Comparison of ENCODE assay signal across 27 cellular contexts in the genomic region with DNA sequence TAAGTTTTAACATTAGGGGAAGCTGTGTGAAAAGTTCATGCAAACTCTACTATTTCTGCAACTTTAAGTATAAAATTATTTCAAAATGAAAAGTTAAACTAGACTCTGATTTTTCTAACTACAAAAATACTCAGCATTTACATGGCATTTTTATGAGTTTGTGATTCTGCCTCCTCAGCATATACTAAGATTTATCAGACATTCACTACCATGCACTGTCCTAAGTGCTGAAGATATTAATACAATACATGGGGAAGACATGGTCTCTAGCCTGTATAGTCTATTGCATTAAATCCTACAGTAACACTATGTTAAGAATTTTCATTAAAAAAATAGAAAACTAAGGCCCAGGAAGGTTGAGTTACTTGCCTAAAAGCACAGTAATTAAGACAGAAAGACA.
DNase-seq lines count a peak whose midpoint lies in the region; ATAC-seq, FAIRE-seq and TF ChIP-seq lines count a peak whose summit lies in the region.
"Had no signal": no experiment of that assay in that cellular context is flagged by ENCODE, and none has a peak within 500 bp of the region (broad histone marks: within the 10 kb centered on the region; RNA-seq: fewer than 3 reads in every experiment).

No MANE protein-coding gene starts in this region.

- CTCF ChIA-PET in HepG2 (lab: Yijun Ruan, JAX; ENCODE audit: low intra/inter-chr PET ratio, low total read pairs), result no interaction called here

- no peak for FAIRE-seq in HepG2 (lab: Jason Lieb, UNC)
- FAIRE-seq: A204.1, D721Med, GM12878, GM19239, H1 had no signal

- no peak overlapping the region for H2AFZ ChIP-seq in HepG2 (ENCODE audit: low read length)
- H2AFZ ChIP-seq: GM23248 had no signal

- TF ChIP-seq POLR2A in HepG2 (IDR thresholded peaks at IDR 0.05; ENCODE audit: insufficient read depth in 1 of 2, low read depth in 2 of 2, low read length in 2 of 2), result no peak
- no peak for TF ChIP-seq POLR2A in right lobe of liver (IDR thresholded peaks at IDR 0.05)

- H3K4me1 ChIP-seq in HepG2 (ENCODE audit: insufficient read depth, low read length), result no peaks in the 10 kb centered on the region
- H3K4me1 ChIP-seq in right lobe of liver, result peaks cover 0 to 5% (median 0%) of the 10 kb centered on the region in 4 donors
- peaks cover 0 to 9% (median 4%) of the 10 kb centered on the region in 4 donors for H3K4me1 ChIP-seq in liver (ENCODE audit: control insufficient read depth in 4 of 4, insufficient read depth in 4 of 4, low read length in 3 of 4)
- H3K4me1 ChIP-seq: BE2C had no signal

- ATAC-seq in HepG2 (no peak), right lobe of liver (no peak), GM18502 (IDR thresholded peaks at IDR 0.05; ENCODE audit: poor library complexity, unreplicated experiment) (no peak)
- ATAC-seq: GM12878, HCT116 had no signal

- BruUV-seq in HepG2 (replicated peaks; lab: Mats Ljungman, UMichigan), result no TSS peak

- no peak overlapping the region for H3K9ac ChIP-seq in HepG2 (ENCODE audit: insufficient read depth, low read depth, low read length)
- no peak overlapping the region for H3K9ac ChIP-seq in liver (ENCODE audit: low read depth in 1 of 2, low read length in 2 of 2)
- H3K9ac ChIP-seq: BLaER1 treated with 17β-estradiol and CSF1 and Interleukin-3, amounts not matched to agents 10 nM and 100 nM; GM23248 had no signal

- H3K36me3 ChIP-seq in HepG2 (replicated peaks in 1 of 2; ENCODE audit: control insufficient read depth in 1 of 2, insufficient read depth in 2 of 2, low read length in 2 of 2) (no peaks in the 10 kb centered on the region; a peak in 2 of 5 replicates), right lobe of liver (no peaks in the 10 kb centered on the region), liver (ENCODE audit: control insufficient read depth in 4 of 4, insufficient read depth in 3 of 4, low read depth in 1 of 4, low read length in 3 of 4) (peaks cover 0 to 1% (median 0%) of the 10 kb centered on the region in 4 donors)
- H3K36me3 ChIP-seq: BE2C had no signal

- no peak for TF ChIP-seq CTCF in HepG2 (CRISPR knock-in tag; IDR thresholded peaks at IDR 0.05)
- no peak for TF ChIP-seq CTCF in right lobe of liver (IDR thresholded peaks at IDR 0.05)
- no peak for TF ChIP-seq CTCF in liver (IDR thresholded peaks at IDR 0.05; ENCODE audit: low read depth, low read length, missing input control)
- no peak for TF ChIP-seq CTCF in GM13976 (IDR thresholded peaks at IDR 0.05; ENCODE audit: borderline replicate concordance, control extremely low read depth, extremely low read depth, insufficient read depth, missing control alignments)

- H3K27ac ChIP-seq in HepG2 (ENCODE audit: extremely low read length, insufficient read depth, low read length), result no peak overlapping the region
- H3K27ac ChIP-seq in right lobe of liver, result no peak overlapping the region
- no peak overlapping the region for H3K27ac ChIP-seq in liver (ENCODE audit: low read depth in 1 of 2, low read length in 2 of 2)
- H3K27ac ChIP-seq: 22Rv1; BLaER1 treated with 17β-estradiol and CSF1 and Interleukin-3, amounts not matched to agents 10 nM and 100 nM; GM23248 had no signal

- H3K27me3 ChIP-seq in HepG2 (ENCODE audit: control insufficient read depth in 1 of 2, insufficient read depth in 2 of 2, low read length in 2 of 2) (no peaks in the 10 kb centered on the region), right lobe of liver (no peaks in the 10 kb centered on the region), liver (ENCODE audit: control insufficient read depth in 4 of 4, insufficient read depth in 4 of 4, low read length in 3 of 4) (no peaks in the 10 kb centered on the region)
- H3K27me3 ChIP-seq: BE2C; BLaER1 treated with 17β-estradiol and CSF1 and Interleukin-3, amounts not matched to agents 10 nM and 100 nM had no signal

- no peak for TF ChIP-seq RAD21 in HepG2 (CRISPR knock-in tag; IDR thresholded peaks at IDR 0.05)
- TF ChIP-seq RAD21 in Ishikawa (IDR thresholded peaks at IDR 0.05; ENCODE audit: low read depth), result no peak
- no peak for TF ChIP-seq RAD21 in liver (IDR thresholded peaks at IDR 0.05)

- H3K4me3 ChIP-seq in HepG2 (replicated peaks in 1 of 3; ENCODE audit: insufficient read depth in 1 of 3, low read depth in 2 of 3, low read length in 3 of 3), result no peak overlapping the region
- H3K4me3 ChIP-seq in right lobe of liver, result no peak overlapping the region
- no peak overlapping the region for H3K4me3 ChIP-seq in liver (ENCODE audit: low read depth in 1 of 3, low read length in 3 of 3)
- H3K4me3 ChIP-seq: BLaER1 treated with 17β-estradiol and CSF1 and Interleukin-3, amounts not matched to agents 10 nM and 100 nM; GM12878; GM23248 had no signal

- DNase-seq in HepG2 (ENCODE audit: low spot score), result no peak
- DNase-seq in right lobe of liver, result no peak
- no peak for DNase-seq in GM13976 (ENCODE audit: low spot score)
- no peak for DNase-seq in NCI-H82 (lab: John Stamatoyannopoulos, UW)
- DNase-seq: ACHN; AML-193; BE2C; CD4-positive, alpha-beta T cell; CD8-positive, alpha-beta memory T cell; DMS 273 treated with DMSO at 0.1 percent for 48 hours; DMS79; EL; GDM1; GM23248; H9; HFFc6 had no signal

- H3K4me2 ChIP-seq in HepG2 (ENCODE audit: low read depth, low read length), result no peak overlapping the region
- H3K4me2 ChIP-seq: BLaER1 treated with 17β-estradiol and CSF1 and Interleukin-3, amounts not matched to agents 10 nM and 100 nM had no signal

- H3K9me3 ChIP-seq in HepG2 (ENCODE audit: low read length) (no peaks in the 10 kb centered on the region), right lobe of liver (no peaks in the 10 kb centered on the region), liver (ENCODE audit: control insufficient read depth in 4 of 4, low read length in 3 of 4) (no peaks in the 10 kb centered on the region)
- H3K9me3 ChIP-seq: BE2C had no signal

- in situ Hi-C loops in HepG2 (cut with HindIII; ENCODE audit: extremely low pct_ligation_motif_present, low pct_unique_long_range_greater_than_20kb), result no loop called here
- in situ Hi-C loops in GM13976 (cut with MboI; ENCODE audit: low sequenced_read_pairs, unreplicated experiment), result no loop called here

- H4K20me1 ChIP-seq in HepG2 (ENCODE audit: insufficient read depth, low read length), result no peaks in the 10 kb centered on the region; the same call in 1 of the 2 replicates

- H3K79me2 ChIP-seq in HepG2 (ENCODE audit: insufficient read depth, low read length), result peaks cover 11% of the 10 kb centered on the region

- TF ChIP-seq EP300 in HepG2 (IDR thresholded peaks at IDR 0.05; ENCODE audit: low read depth in 2 of 2, low read length in 2 of 2) (no peak), HepG2 (CRISPR knock-in tag; IDR thresholded peaks at IDR 0.05; ENCODE audit: borderline replicate concordance) (no peak), Ishikawa (IDR thresholded peaks at IDR 0.05; ENCODE audit: borderline replicate concordance) (no peak)

- intact Hi-C loops in HepG2 (cut with micrococcal nuclease; ENCODE audit: unreplicated experiment) (no loop called here), right lobe of liver (cut with DNase I) (no loop called here)

- POLR2A ChIA-PET in HepG2 (lab: Yijun Ruan, JAX), result no interaction called here

TF ChIP-seq in HepG2, 621 proteins besides CTCF, POLR2A, EP300 and RAD21:
- TF ChIP-seq, protein P1, sequence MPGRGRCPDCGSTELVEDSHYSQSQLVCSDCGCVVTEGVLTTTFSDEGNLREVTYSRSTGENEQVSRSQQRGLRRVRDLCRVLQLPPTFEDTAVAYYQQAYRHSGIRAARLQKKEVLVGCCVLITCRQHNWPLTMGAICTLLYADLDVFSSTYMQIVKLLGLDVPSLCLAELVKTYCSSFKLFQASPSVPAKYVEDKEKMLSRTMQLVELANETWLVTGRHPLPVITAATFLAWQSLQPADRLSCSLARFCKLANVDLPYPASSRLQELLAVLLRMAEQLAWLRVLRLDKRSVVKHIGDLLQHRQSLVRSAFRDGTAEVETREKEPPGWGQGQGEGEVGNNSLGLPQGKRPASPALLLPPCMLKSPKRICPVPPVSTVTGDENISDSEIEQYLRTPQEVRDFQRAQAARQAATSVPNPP (CRISPR knock-in tag; IDR thresholded peaks at IDR 0.05), result no peak
- peak; percentile 84 to 89 for TF ChIP-seq MAFK (conservative IDR thresholded peaks at IDR 0.05 in 1 of 2, IDR thresholded peaks at IDR 0.05 in 1 of 2; ENCODE audit: low read length in 2 of 2)
- TF ChIP-seq MAFF (IDR thresholded peaks at IDR 0.05; ENCODE audit: low read depth, low read length), result peak; percentile 88
TF ChIP-seq in HepG2: peak in this region for 2.

TF ChIP-seq in Ishikawa, 13 proteins besides CTCF, POLR2A, EP300 and RAD21 (continues in another document):
- TF ChIP-seq, protein P2, sequence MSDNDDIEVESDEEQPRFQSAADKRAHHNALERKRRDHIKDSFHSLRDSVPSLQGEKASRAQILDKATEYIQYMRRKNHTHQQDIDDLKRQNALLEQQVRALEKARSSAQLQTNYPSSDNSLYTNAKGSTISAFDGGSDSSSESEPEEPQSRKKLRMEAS (IDR thresholded peaks at IDR 0.05), result no peak
- TF ChIP-seq EGR1 (IDR thresholded peaks at IDR 0.05), result no peak

TF ChIP-seq in liver, 16 proteins besides CTCF, POLR2A, EP300 and RAD21:
- TF ChIP-seq EGR1 (IDR thresholded peaks at IDR 0.05; ENCODE audit: low read depth in 2 of 2), result no peak
- TF ChIP-seq, protein P3, sequence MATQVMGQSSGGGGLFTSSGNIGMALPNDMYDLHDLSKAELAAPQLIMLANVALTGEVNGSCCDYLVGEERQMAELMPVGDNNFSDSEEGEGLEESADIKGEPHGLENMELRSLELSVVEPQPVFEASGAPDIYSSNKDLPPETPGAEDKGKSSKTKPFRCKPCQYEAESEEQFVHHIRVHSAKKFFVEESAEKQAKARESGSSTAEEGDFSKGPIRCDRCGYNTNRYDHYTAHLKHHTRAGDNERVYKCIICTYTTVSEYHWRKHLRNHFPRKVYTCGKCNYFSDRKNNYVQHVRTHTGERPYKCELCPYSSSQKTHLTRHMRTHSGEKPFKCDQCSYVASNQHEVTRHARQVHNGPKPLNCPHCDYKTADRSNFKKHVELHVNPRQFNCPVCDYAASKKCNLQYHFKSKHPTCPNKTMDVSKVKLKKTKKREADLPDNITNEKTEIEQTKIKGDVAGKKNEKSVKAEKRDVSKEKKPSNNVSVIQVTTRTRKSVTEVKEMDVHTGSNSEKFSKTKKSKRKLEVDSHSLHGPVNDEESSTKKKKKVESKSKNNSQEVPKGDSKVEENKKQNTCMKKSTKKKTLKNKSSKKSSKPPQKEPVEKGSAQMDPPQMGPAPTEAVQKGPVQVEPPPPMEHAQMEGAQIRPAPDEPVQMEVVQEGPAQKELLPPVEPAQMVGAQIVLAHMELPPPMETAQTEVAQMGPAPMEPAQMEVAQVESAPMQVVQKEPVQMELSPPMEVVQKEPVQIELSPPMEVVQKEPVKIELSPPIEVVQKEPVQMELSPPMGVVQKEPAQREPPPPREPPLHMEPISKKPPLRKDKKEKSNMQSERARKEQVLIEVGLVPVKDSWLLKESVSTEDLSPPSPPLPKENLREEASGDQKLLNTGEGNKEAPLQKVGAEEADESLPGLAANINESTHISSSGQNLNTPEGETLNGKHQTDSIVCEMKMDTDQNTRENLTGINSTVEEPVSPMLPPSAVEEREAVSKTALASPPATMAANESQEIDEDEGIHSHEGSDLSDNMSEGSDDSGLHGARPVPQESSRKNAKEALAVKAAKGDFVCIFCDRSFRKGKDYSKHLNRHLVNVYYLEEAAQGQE (IDR thresholded peaks at IDR 0.05), result peak; percentile 74
TF ChIP-seq in liver: peak in this region for 1.
